Comparison of ENCODE assay signal across 17 cellular contexts in genomic region chr11:78289547-78290292, GRCh38.
A peak's percentile ranks its signal among the peaks of the same experiment; 100 is the strongest.
DNase-seq lines count a peak whose midpoint lies in the region; ATAC-seq and TF ChIP-seq lines count a peak whose summit lies in the region.
"Had no signal": no experiment of that assay in that cellular context is flagged by ENCODE, and none has a peak within 500 bp of the region (broad histone marks: within the 10 kb centered on the region; RNA-seq: fewer than 3 reads in every experiment).

No MANE protein-coding gene starts in this region.

- H3K9me3 ChIP-seq in neutrophil (no peaks in the 10 kb centered on the region), uterus (peaks cover 0 to 3% of the 10 kb centered on the region in 2 donors)
- H3K9me3 ChIP-seq: esophagus squamous epithelium, mucosa of descending colon had no signal

- no peak for TF ChIP-seq CTCF in neutrophil (IDR thresholded peaks at IDR 0.05)
- no peak for TF ChIP-seq CTCF in uterus (IDR thresholded peaks at IDR 0.05)

- peaks cover 30% of the 10 kb centered on the region for H3K9me3 Mint-ChIP-seq in T-helper 2 cell treated with Interferon-gamma antibody and Interleukin-4, amounts not matched to agents 5 μg/mL and 100 μg/mL, for 36 hours
- peaks cover 37% of the 10 kb centered on the region for H3K9me3 Mint-ChIP-seq in activated T-helper 1 cell treated with anti-CD3 and anti-CD28 coated beads, Interleukin-12 subunit alpha, Interleukin-12 subunit beta, Interleukin-2, Interleukin-4 antibody, amounts not matched to agents 30 ng/mL and 10 ng/mL and 1 ng/mL, durations not matched to agents 14 hours and 24 hours and 36 hours

- peak overlapping the region; percentile 97 for H3K27ac Mint-ChIP-seq in T-helper 2 cell treated with Interferon-gamma antibody and Interleukin-4, amounts not matched to agents 5 μg/mL and 100 μg/mL, for 36 hours
- H3K27ac Mint-ChIP-seq in activated T-helper 1 cell treated with anti-CD3 and anti-CD28 coated beads, Interleukin-12 subunit alpha, Interleukin-12 subunit beta, Interleukin-2, Interleukin-4 antibody, amounts not matched to agents 30 ng/mL and 10 ng/mL and 1 ng/mL, durations not matched to agents 14 hours and 24 hours and 36 hours = peak overlapping the region; percentile 92
- H3K27ac Mint-ChIP-seq: CD4-positive, CD25-positive, alpha-beta regulatory T cell had no signal

- DNase-seq in T-helper 2 cell treated with Interferon-gamma antibody and Interleukin-4, amounts not matched to agents 5 μg/mL and 100 μg/mL, for 36 hours (ENCODE audit: low spot score) = no peak
- no peak for DNase-seq in T-helper 2 cell
- DNase-seq in NOMO-1 treated with DMSO at 0.1 percent for 48 hours (lab: John Stamatoyannopoulos, UW; ENCODE audit: unreplicated experiment) = peak; percentile 75
- no peak for DNase-seq in activated T-helper 1 cell treated with anti-CD3 and anti-CD28 coated beads, Interleukin-12 subunit alpha, Interleukin-12 subunit beta, Interleukin-2, Interleukin-4 antibody, amounts not matched to agents 30 ng/mL and 10 ng/mL and 1 ng/mL, durations not matched to agents 14 hours and 24 hours and 36 hours (ENCODE audit: low spot score)
- no peak for DNase-seq in uterus
- DNase-seq: esophagus squamous epithelium, heart left ventricle, mucosa of descending colon, NCI-H1417, NCI-H446 treated with DMSO at 0.1 percent for 48 hours had no signal

- H3K27me3 Mint-ChIP-seq in T-helper 2 cell treated with Interferon-gamma antibody and Interleukin-4, amounts not matched to agents 5 μg/mL and 100 μg/mL, for 36 hours (ENCODE audit: low read depth) = no peaks in the 10 kb centered on the region
- no peaks in the 10 kb centered on the region for H3K27me3 Mint-ChIP-seq in activated T-helper 1 cell treated with anti-CD3 and anti-CD28 coated beads, Interleukin-12 subunit alpha, Interleukin-12 subunit beta, Interleukin-2, Interleukin-4 antibody, amounts not matched to agents 30 ng/mL and 10 ng/mL and 1 ng/mL, durations not matched to agents 14 hours and 24 hours and 36 hours (ENCODE audit: insufficient read depth)
- H3K27me3 Mint-ChIP-seq: CD4-positive, CD25-positive, alpha-beta regulatory T cell had no signal

- H3K36me3 Mint-ChIP-seq in T-helper 2 cell treated with Interferon-gamma antibody and Interleukin-4, amounts not matched to agents 5 μg/mL and 100 μg/mL, for 36 hours (ENCODE audit: low read depth) = peaks cover 62% of the 10 kb centered on the region
- peaks cover 33% of the 10 kb centered on the region for H3K36me3 Mint-ChIP-seq in activated T-helper 1 cell treated with anti-CD3 and anti-CD28 coated beads, Interleukin-12 subunit alpha, Interleukin-12 subunit beta, Interleukin-2, Interleukin-4 antibody, amounts not matched to agents 30 ng/mL and 10 ng/mL and 1 ng/mL, durations not matched to agents 14 hours and 24 hours and 36 hours (ENCODE audit: low read depth)
- H3K36me3 Mint-ChIP-seq: CD4-positive, CD25-positive, alpha-beta regulatory T cell had no signal

- peaks cover 87 to 89% of the 10 kb centered on the region in 2 experiments for H3K4me1 ChIP-seq in neutrophil (ENCODE audit: control insufficient read depth in 1 of 2, insufficient read depth in 1 of 2, low read depth in 1 of 2, low read length in 1 of 2)
- no peaks in the 10 kb centered on the region for H3K4me1 ChIP-seq in uterus
- H3K4me1 ChIP-seq: parathyroid adenoma had no signal

- intact Hi-C loops in activated T-helper 1 cell treated with anti-CD3 and anti-CD28 coated beads, Interleukin-12 subunit alpha, Interleukin-12 subunit beta, Interleukin-2, Interleukin-4 antibody, amounts not matched to agents 30 ng/mL and 10 ng/mL and 1 ng/mL, durations not matched to agents 14 hours and 24 hours and 36 hours (cut with micrococcal nuclease) = loop anchor here (1.0 to 5.0 kb wide), 7 partner anchors 9 to 273 kb away; partner anchors contain the start of gene ALG8
- intact Hi-C loops in uterus (cut with DNase I; ENCODE audit: low total_unique reads) = no loop called here

- H3K27ac ChIP-seq in neutrophil (peak overlapping the region; percentile 99), uterus (no peak overlapping the region)
- H3K27ac ChIP-seq: 22Rv1, parathyroid adenoma had no signal

- peaks cover 63% of the 10 kb centered on the region for H3K4me1 Mint-ChIP-seq in T-helper 2 cell treated with Interferon-gamma antibody and Interleukin-4, amounts not matched to agents 5 μg/mL and 100 μg/mL, for 36 hours (ENCODE audit: low read depth)
- H3K4me1 Mint-ChIP-seq in activated T-helper 1 cell treated with anti-CD3 and anti-CD28 coated beads, Interleukin-12 subunit alpha, Interleukin-12 subunit beta, Interleukin-2, Interleukin-4 antibody, amounts not matched to agents 30 ng/mL and 10 ng/mL and 1 ng/mL, durations not matched to agents 14 hours and 24 hours and 36 hours (ENCODE audit: low read depth) = peaks cover 60% of the 10 kb centered on the region

- H3K27me3 ChIP-seq in neutrophil = no peaks in the 10 kb centered on the region
- no peaks in the 10 kb centered on the region for H3K27me3 ChIP-seq in uterus
- H3K27me3 ChIP-seq: esophagus squamous epithelium, heart left ventricle had no signal

- no peak for ATAC-seq in HG03175 (IDR thresholded peaks at IDR 0.05; ENCODE audit: unreplicated experiment)
- ATAC-seq in HG03354 (IDR thresholded peaks at IDR 0.05; ENCODE audit: poor library complexity, severe bottlenecking, unreplicated experiment) = no peak
- ATAC-seq: Panc1 had no signal

- H3K36me3 ChIP-seq in neutrophil (no peaks in the 10 kb centered on the region), uterus (no peaks in the 10 kb centered on the region)
- H3K36me3 ChIP-seq: esophagus squamous epithelium, heart left ventricle had no signal

- no peak for TF ChIP-seq POLR2A in uterus (IDR thresholded peaks at IDR 0.05)

- peak overlapping the region; percentile 81 for H3K4me3 Mint-ChIP-seq in T-helper 2 cell treated with Interferon-gamma antibody and Interleukin-4, amounts not matched to agents 5 μg/mL and 100 μg/mL, for 36 hours
- H3K4me3 Mint-ChIP-seq in activated T-helper 1 cell treated with anti-CD3 and anti-CD28 coated beads, Interleukin-12 subunit alpha, Interleukin-12 subunit beta, Interleukin-2, Interleukin-4 antibody, amounts not matched to agents 30 ng/mL and 10 ng/mL and 1 ng/mL, durations not matched to agents 14 hours and 24 hours and 36 hours = peak overlapping the region; percentile 73
- H3K4me3 Mint-ChIP-seq: CD4-positive, CD25-positive, alpha-beta regulatory T cell had no signal

- H3K4me3 ChIP-seq in neutrophil (ENCODE audit: low read depth in 1 of 2, low read length in 1 of 2) = peak overlapping the region; percentile 39 to 48
- H3K4me3 ChIP-seq in uterus = no peak overlapping the region
- H3K4me3 ChIP-seq: esophagus squamous epithelium, heart left ventricle, mucosa of descending colon had no signal

Comparison
In these comparisons a context has a peak if more than half of its experiments do, and no peak if none do; other contexts are left out.
1. H3K4me3 ChIP-seq: peak in neutrophil (2 of 2); none in uterus (0 of 2).